Comparison of ENCODE assay signal across 1 cellular context in the genomic region with DNA sequence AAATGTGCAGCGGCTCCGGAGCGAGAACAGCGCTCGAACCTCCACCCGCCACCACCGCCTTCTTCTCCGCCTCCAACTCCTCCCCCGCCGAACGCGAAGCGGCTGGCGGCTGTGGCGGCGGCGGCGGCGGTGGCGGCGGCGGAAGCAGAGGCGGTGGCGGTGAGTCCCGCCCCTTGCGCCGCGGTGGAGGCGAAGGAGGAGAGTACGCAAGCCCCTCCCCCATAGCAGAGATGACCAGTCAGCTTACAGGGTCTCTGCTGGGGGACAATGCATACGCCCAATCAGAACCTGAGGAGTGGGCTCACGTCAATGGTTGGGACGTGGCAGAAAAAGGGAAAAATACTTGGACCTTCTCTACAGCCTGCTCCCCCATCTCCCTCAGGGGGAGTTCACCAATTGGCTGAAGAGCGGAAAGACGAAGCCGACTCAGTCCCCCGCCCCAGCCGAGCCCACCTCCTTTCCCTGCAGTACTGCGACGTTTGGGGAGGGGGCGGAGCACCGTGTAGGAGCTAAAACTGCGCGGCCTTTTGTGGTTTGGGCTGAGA.
TF ChIP-seq lines count a peak whose summit lies in the region.

A gene with protein sequence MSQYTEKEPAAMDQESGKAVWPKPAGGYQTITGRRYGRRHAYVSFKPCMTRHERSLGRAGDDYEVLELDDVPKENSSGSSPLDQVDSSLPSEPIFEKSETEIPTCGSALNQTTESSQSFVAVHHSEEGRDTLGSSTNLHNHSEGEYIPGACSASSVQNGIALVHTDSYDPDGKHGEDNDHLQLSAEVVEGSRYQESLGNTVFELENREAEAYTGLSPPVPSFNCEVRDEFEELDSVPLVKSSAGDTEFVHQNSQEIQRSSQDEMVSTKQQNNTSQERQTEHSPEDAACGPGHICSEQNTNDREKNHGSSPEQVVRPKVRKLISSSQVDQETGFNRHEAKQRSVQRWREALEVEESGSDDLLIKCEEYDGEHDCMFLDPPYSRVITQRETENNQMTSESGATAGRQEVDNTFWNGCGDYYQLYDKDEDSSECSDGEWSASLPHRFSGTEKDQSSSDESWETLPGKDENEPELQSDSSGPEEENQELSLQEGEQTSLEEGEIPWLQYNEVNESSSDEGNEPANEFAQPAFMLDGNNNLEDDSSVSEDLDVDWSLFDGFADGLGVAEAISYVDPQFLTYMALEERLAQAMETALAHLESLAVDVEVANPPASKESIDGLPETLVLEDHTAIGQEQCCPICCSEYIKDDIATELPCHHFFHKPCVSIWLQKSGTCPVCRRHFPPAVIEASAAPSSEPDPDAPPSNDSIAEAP (minus strand): TSS at position 131 of the 545 bp plus-strand sequence. CDS start 26,541 bp downstream, outside the sequence.

TF ChIP-seq in K562, 482 proteins besides CTCF, POLR2A, EP300 and RAD21 (continued from another document and continues in another):
- TF ChIP-seq ZBTB40 (IDR thresholded peaks at IDR 0.05) (peak; percentile 72; the same call in 1 of the 2 replicates), ZBTB40 (CRISPR knock-in tag; IDR thresholded peaks at IDR 0.05) (no peak), TAF15 (IDR thresholded peaks at IDR 0.05; ENCODE audit: low read depth, low read length) (no peak), SMAD4 (CRISPR knock-in tag; conservative IDR thresholded peaks at IDR 0.05) (no peak), ZNF277 (CRISPR knock-in tag; IDR thresholded peaks at IDR 0.05; ENCODE audit: borderline replicate concordance) (no peak), L3MBTL2 (IDR thresholded peaks at IDR 0.05) (no peak), TCFL5 (CRISPR knock-in tag; conservative IDR thresholded peaks at IDR 0.05) (no peak), LCOR (CRISPR knock-in tag; IDR thresholded peaks at IDR 0.05) (no peak; the same call in 1 of the 2 replicates), PATZ1 (CRISPR knock-in tag; IDR thresholded peaks at IDR 0.05; ENCODE audit: borderline replicate concordance) (no peak), ZNF175 (CRISPR knock-in tag; IDR thresholded peaks at IDR 0.05; ENCODE audit: low read depth) (no peak), BCOR (IDR thresholded peaks at IDR 0.05) (no peak), NRF1 (conservative IDR thresholded peaks at IDR 0.05 in 1 of 2, IDR thresholded peaks at IDR 0.05 in 1 of 2) (peak; percentile 87 to 89), FOXP1 (CRISPR knock-in tag; IDR thresholded peaks at IDR 0.05) (no peak; the same call in 1 of the 2 replicates), HOXB6 (CRISPR knock-in tag; IDR thresholded peaks at IDR 0.05; ENCODE audit: borderline replicate concordance) (no peak), MYNN (IDR thresholded peaks at IDR 0.05) (no peak), MYNN (CRISPR knock-in tag; IDR thresholded peaks at IDR 0.05) (no peak), CEBPB (tag; IDR thresholded peaks at IDR 0.05) (no peak)
- TF ChIP-seq, protein P1, sequence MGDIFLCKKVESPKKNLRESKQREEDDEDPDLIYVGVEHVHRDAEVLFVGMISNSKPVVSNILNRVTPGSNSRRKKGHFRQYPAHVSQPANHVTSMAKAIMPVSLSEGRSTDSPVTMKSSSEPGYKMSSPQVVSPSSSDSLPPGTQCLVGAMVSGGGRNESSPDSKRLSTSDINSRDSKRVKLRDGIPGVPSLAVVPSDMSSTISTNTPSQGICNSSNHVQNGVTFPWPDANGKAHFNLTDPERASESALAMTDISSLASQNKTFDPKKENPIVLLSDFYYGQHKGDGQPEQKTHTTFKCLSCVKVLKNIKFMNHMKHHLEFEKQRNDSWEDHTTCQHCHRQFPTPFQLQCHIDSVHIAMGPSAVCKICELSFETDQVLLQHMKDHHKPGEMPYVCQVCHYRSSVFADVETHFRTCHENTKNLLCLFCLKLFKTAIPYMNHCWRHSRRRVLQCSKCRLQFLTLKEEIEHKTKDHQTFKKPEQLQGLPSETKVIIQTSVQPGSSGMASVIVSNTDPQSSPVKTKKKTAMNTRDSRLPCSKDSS (IDR thresholded peaks at IDR 0.05; ENCODE audit: low read depth, partially characterized antibody) = no peak
- TF ChIP-seq, protein P2, sequence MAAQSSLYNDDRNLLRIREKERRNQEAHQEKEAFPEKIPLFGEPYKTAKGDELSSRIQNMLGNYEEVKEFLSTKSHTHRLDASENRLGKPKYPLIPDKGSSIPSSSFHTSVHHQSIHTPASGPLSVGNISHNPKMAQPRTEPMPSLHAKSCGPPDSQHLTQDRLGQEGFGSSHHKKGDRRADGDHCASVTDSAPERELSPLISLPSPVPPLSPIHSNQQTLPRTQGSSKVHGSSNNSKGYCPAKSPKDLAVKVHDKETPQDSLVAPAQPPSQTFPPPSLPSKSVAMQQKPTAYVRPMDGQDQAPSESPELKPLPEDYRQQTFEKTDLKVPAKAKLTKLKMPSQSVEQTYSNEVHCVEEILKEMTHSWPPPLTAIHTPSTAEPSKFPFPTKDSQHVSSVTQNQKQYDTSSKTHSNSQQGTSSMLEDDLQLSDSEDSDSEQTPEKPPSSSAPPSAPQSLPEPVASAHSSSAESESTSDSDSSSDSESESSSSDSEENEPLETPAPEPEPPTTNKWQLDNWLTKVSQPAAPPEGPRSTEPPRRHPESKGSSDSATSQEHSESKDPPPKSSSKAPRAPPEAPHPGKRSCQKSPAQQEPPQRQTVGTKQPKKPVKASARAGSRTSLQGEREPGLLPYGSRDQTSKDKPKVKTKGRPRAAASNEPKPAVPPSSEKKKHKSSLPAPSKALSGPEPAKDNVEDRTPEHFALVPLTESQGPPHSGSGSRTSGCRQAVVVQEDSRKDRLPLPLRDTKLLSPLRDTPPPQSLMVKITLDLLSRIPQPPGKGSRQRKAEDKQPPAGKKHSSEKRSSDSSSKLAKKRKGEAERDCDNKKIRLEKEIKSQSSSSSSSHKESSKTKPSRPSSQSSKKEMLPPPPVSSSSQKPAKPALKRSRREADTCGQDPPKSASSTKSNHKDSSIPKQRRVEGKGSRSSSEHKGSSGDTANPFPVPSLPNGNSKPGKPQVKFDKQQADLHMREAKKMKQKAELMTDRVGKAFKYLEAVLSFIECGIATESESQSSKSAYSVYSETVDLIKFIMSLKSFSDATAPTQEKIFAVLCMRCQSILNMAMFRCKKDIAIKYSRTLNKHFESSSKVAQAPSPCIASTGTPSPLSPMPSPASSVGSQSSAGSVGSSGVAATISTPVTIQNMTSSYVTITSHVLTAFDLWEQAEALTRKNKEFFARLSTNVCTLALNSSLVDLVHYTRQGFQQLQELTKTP (IDR thresholded peaks at IDR 0.05; ENCODE audit: low read depth in 1 of 2, partially characterized antibody in 2 of 2) = no peak
- TF ChIP-seq, protein P3, sequence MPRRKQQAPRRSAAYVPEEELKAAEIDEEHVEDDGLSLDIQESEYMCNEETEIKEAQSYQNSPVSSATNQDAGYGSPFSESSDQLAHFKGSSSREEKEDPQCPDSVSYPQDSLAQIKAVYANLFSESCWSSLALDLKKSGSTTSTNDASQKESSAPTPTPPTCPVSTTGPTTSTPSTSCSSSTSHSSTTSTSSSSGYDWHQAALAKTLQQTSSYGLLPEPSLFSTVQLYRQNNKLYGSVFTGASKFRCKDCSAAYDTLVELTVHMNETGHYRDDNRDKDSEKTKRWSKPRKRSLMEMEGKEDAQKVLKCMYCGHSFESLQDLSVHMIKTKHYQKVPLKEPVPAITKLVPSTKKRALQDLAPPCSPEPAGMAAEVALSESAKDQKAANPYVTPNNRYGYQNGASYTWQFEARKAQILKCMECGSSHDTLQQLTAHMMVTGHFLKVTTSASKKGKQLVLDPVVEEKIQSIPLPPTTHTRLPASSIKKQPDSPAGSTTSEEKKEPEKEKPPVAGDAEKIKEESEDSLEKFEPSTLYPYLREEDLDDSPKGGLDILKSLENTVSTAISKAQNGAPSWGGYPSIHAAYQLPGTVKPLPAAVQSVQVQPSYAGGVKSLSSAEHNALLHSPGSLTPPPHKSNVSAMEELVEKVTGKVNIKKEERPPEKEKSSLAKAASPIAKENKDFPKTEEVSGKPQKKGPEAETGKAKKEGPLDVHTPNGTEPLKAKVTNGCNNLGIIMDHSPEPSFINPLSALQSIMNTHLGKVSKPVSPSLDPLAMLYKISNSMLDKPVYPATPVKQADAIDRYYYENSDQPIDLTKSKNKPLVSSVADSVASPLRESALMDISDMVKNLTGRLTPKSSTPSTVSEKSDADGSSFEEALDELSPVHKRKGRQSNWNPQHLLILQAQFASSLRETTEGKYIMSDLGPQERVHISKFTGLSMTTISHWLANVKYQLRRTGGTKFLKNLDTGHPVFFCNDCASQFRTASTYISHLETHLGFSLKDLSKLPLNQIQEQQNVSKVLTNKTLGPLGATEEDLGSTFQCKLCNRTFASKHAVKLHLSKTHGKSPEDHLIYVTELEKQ (CRISPR knock-in tag; IDR thresholded peaks at IDR 0.05) = no peak
- TF ChIP-seq, protein P4, sequence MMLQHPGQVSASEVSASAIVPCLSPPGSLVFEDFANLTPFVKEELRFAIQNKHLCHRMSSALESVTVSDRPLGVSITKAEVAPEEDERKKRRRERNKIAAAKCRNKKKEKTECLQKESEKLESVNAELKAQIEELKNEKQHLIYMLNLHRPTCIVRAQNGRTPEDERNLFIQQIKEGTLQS (IDR thresholded peaks at IDR 0.05) = no peak
- TF ChIP-seq, protein P4 (CRISPR knock-in tag; conservative IDR thresholded peaks at IDR 0.05) = 0 out of 2 replicates have a peak, but pooled peaks have one; percentile 16
